ENCODE assay signal across 9 cellular contexts in genomic region chr6:142551145-142551811, GRCh38.
DNase-seq lines count a peak whose midpoint lies in the region; ATAC-seq and TF ChIP-seq lines count a peak whose summit lies in the region.
"Had no signal": no experiment of that assay in that cellular context is flagged by ENCODE, and none has a peak within 500 bp of the region (broad histone marks: within the 10 kb centered on the region; RNA-seq: fewer than 3 reads in every experiment).

No MANE protein-coding gene starts in this region.

- no peak overlapping the region for H3K18ac ChIP-seq in IMR-90 (ENCODE audit: low read depth, low read length)

- H3K56ac ChIP-seq in IMR-90 (ENCODE audit: extremely low read depth, insufficient read depth, low read length) = no peak overlapping the region

- H3K36me3 Mint-ChIP-seq in activated CD4-positive, alpha-beta T cell treated with anti-CD3 and anti-CD28 coated beads, Interleukin-2, amount 10 ng/mL, durations not matched to agents 7 days and 5 days (ENCODE audit: low read depth) = peaks cover 5% of the 10 kb centered on the region
- no peaks in the 10 kb centered on the region for H3K36me3 Mint-ChIP-seq in endodermal cell (ENCODE audit: low read depth)

- no peak overlapping the region for H2AK5ac ChIP-seq in IMR-90 (ENCODE audit: low read depth, low read length)

- H3K27me3 Mint-ChIP-seq in activated CD4-positive, alpha-beta T cell treated with anti-CD3 and anti-CD28 coated beads, Interleukin-2, amount 10 ng/mL, durations not matched to agents 7 days and 5 days = peaks cover 2% of the 10 kb centered on the region
- H3K27me3 Mint-ChIP-seq in endodermal cell (ENCODE audit: insufficient read depth) = no peaks in the 10 kb centered on the region
- H3K27me3 Mint-ChIP-seq: stimulated activated naive CD8-positive, alpha-beta T cell treated with anti-CD3 and anti-CD28 coated beads, Interleukin-15, Interleukin-2, amounts not matched to agents 100 ng/mL and 50 ng/mL, for 24 hours had no signal

- CTCF ChIA-PET in IMR-90 (lab: Yijun Ruan, JAX) = interaction anchor here (0.6 kb wide), 2 partner anchors 84 to 332 kb away, joined by 3 read pairs; no protein-coding TSS in a partner anchor
- CTCF ChIA-PET in activated CD4-positive, alpha-beta T cell treated with anti-CD3 and anti-CD28 coated beads, Interleukin-2, amount 10 ng/mL, durations not matched to agents 7 days and 5 days (lab: Charles Lee) = no interaction called here

- H3K23ac ChIP-seq in IMR-90 (ENCODE audit: low read depth, low read length) = no peak overlapping the region

- H3K27me3 ChIP-seq in IMR-90 (ENCODE audit: control insufficient read depth, insufficient read depth, low read length) (peaks cover 35% of the 10 kb centered on the region), endodermal cell (ENCODE audit: control insufficient read depth, insufficient read depth, low read length, poor library complexity, severe bottlenecking) (no peaks in the 10 kb centered on the region), BE2C (peaks cover 7% of the 10 kb centered on the region)

- peak overlapping the region; percentile 26 for H2AFZ ChIP-seq in IMR-90 (replicated peaks; ENCODE audit: low read length, poor library complexity)

- WGBS in IMR-90 (ENCODE audit: extremely low coverage in 2 of 2, insufficient read length in 1 of 2), 2 experiments = 41% methylated on average over 4 of the region's 9 CpGs; no CpG with 5 or more reads in 1 of the 2 experiments
- 82 to 95% methylated on average over 8 to 9 of the region's 9 CpGs for WGBS in endodermal cell (ENCODE audit: insufficient coverage in 1 of 2, insufficient read length in 1 of 2), 2 experiments

- TF ChIP-seq CTCF in IMR-90 (conservative IDR thresholded peaks at IDR 0.05; ENCODE audit: low read depth, low read length) (no peak), endodermal cell (conservative IDR thresholded peaks at IDR 0.05) (no peak), BE2C (IDR thresholded peaks at IDR 0.05; ENCODE audit: low read depth, low read length) (no peak)

- H3K36me3 ChIP-seq in IMR-90 (ENCODE audit: control insufficient read depth, insufficient read depth, low read length) (no peaks in the 10 kb centered on the region), endodermal cell (ENCODE audit: control insufficient read depth, insufficient read depth, low read length) (no peaks in the 10 kb centered on the region), BE2C (no peaks in the 10 kb centered on the region)

- no peak overlapping the region for H3K4me2 ChIP-seq in IMR-90 (ENCODE audit: low read depth, low read length)

- H3K9me3 Mint-ChIP-seq in activated CD4-positive, alpha-beta T cell treated with anti-CD3 and anti-CD28 coated beads, Interleukin-2, amount 10 ng/mL, durations not matched to agents 7 days and 5 days = peaks cover 12% of the 10 kb centered on the region
- no peaks in the 10 kb centered on the region for H3K9me3 Mint-ChIP-seq in endodermal cell
- H3K9me3 Mint-ChIP-seq: stimulated activated naive CD8-positive, alpha-beta T cell treated with anti-CD3 and anti-CD28 coated beads, Interleukin-15, Interleukin-2, amounts not matched to agents 100 ng/mL and 50 ng/mL, for 24 hours had no signal

- intact Hi-C loops in IMR-90 (cut with micrococcal nuclease) = no loop called here

- peaks cover 32% of the 10 kb centered on the region for H3K4me1 Mint-ChIP-seq in activated CD4-positive, alpha-beta T cell treated with anti-CD3 and anti-CD28 coated beads, Interleukin-2, amount 10 ng/mL, durations not matched to agents 7 days and 5 days
- peaks cover under 1% of the 10 kb centered on the region for H3K4me1 Mint-ChIP-seq in endodermal cell

- no peak overlapping the region for H4K91ac ChIP-seq in IMR-90 (ENCODE audit: insufficient read depth, low read depth, low read length)

- H3K9me1 ChIP-seq in IMR-90 (ENCODE audit: insufficient read depth, low read length) = no peaks in the 10 kb centered on the region

- no peak overlapping the region for H3K14ac ChIP-seq in IMR-90 (replicated peaks; ENCODE audit: low read depth, low read length)

- BruUV-seq in IMR-90 (replicated peaks; lab: Mats Ljungman, UMichigan) = no TSS peak

- H4K5ac ChIP-seq in IMR-90 (ENCODE audit: low read depth, low read length) = no peak overlapping the region

- H3K4me3 ChIP-seq in IMR-90 (ENCODE audit: insufficient read depth, low read depth, low read length) (no peak overlapping the region), endodermal cell (ENCODE audit: low read length) (no peak overlapping the region), BE2C (ENCODE audit: low read depth, low read length) (no peak overlapping the region)

- no peak for TF ChIP-seq POLR2A in IMR-90 (IDR thresholded peaks at IDR 0.05; ENCODE audit: low read depth, low read length)

- no peak overlapping the region for H3K4ac ChIP-seq in IMR-90 (ENCODE audit: low read depth, low read length)

- no peak overlapping the region for H2BK5ac ChIP-seq in IMR-90 (ENCODE audit: low read depth, low read length, poor library complexity, severe bottlenecking)

- dilution Hi-C loops in IMR-90 (cut with HindIII; ENCODE audit: low sequenced_read_pairs, unreplicated experiment) = no loop called here

- H4K20me1 ChIP-seq in IMR-90 (ENCODE audit: insufficient read depth, low read length) = no peaks in the 10 kb centered on the region

- H3K27ac Mint-ChIP-seq in activated CD4-positive, alpha-beta T cell treated with anti-CD3 and anti-CD28 coated beads, Interleukin-2, amount 10 ng/mL, durations not matched to agents 7 days and 5 days = peak overlapping the region; percentile 57
- no peak overlapping the region for H3K27ac Mint-ChIP-seq in endodermal cell
- H3K27ac Mint-ChIP-seq: stimulated activated naive CD8-positive, alpha-beta T cell treated with anti-CD3 and anti-CD28 coated beads, Interleukin-15, Interleukin-2, amounts not matched to agents 100 ng/mL and 50 ng/mL, for 24 hours had no signal

- H3K9me3 ChIP-seq in IMR-90 (ENCODE audit: control insufficient read depth, insufficient read depth, low read length) (no peaks in the 10 kb centered on the region), endodermal cell (ENCODE audit: control insufficient read depth, low read length) (no peaks in the 10 kb centered on the region), BE2C (no peaks in the 10 kb centered on the region)

- no peak overlapping the region for H2BK15ac ChIP-seq in IMR-90 (ENCODE audit: low read depth, low read length)

- in situ Hi-C loops in IMR-90 (cut with MboI; ENCODE audit: low sequenced_read_pairs) = no loop called here

- no peaks in the 10 kb centered on the region for H3K79me1 ChIP-seq in IMR-90 (ENCODE audit: low read depth in 1 of 2, low read length in 2 of 2)

- no peak overlapping the region for H2BK20ac ChIP-seq in IMR-90 (ENCODE audit: low read depth, low read length)

- peak; percentile 64 for ATAC-seq in IMR-90 (ENCODE audit: low read depth)
- ATAC-seq in HG03565 (IDR thresholded peaks at IDR 0.05; ENCODE audit: unreplicated experiment) = no peak

- H3K4me3 Mint-ChIP-seq in activated CD4-positive, alpha-beta T cell treated with anti-CD3 and anti-CD28 coated beads, Interleukin-2, amount 10 ng/mL, durations not matched to agents 7 days and 5 days = peak overlapping the region; percentile 33
- no peak overlapping the region for H3K4me3 Mint-ChIP-seq in endodermal cell
- H3K4me3 Mint-ChIP-seq: stimulated activated naive CD8-positive, alpha-beta T cell treated with anti-CD3 and anti-CD28 coated beads, Interleukin-15, Interleukin-2, amounts not matched to agents 100 ng/mL and 50 ng/mL, for 24 hours had no signal

- no peak for TF ChIP-seq RAD21 in IMR-90 (IDR thresholded peaks at IDR 0.05; ENCODE audit: low read length)

- H3K4me1 ChIP-seq in IMR-90 (ENCODE audit: control insufficient read depth, insufficient read depth, low read length) (no peaks in the 10 kb centered on the region), endodermal cell (ENCODE audit: control insufficient read depth, insufficient read depth, low read length) (no peaks in the 10 kb centered on the region), BE2C (no peaks in the 10 kb centered on the region)

- H3K9ac ChIP-seq in IMR-90 (ENCODE audit: low read depth, low read length) (no peak overlapping the region), endodermal cell (ENCODE audit: extremely low read depth, low read length, poor library complexity, severe bottlenecking) (no peak overlapping the region)

- H2BK120ac ChIP-seq in IMR-90 (ENCODE audit: low read depth, low read length) = no peak overlapping the region

- H4K8ac ChIP-seq in IMR-90 (ENCODE audit: low read depth in 2 of 2, low read length in 2 of 2) = no peak overlapping the region

- no peak overlapping the region for H3K27ac ChIP-seq in IMR-90 (ENCODE audit: insufficient read depth, low read length)
- H3K27ac ChIP-seq in endodermal cell (ENCODE audit: low read depth, low read length) = no peak overlapping the region

- POLR2A ChIA-PET in IMR-90 (lab: Charles Lee; ENCODE audit: unreplicated experiment) = no interaction called here
- POLR2A ChIA-PET in activated CD4-positive, alpha-beta T cell treated with anti-CD3 and anti-CD28 coated beads, Interleukin-2, amount 10 ng/mL, durations not matched to agents 7 days and 5 days (lab: Charles Lee) = no interaction called here

- peak overlapping the region; percentile 21 for H2AK9ac ChIP-seq in IMR-90 (replicated peaks; ENCODE audit: low read depth, low read length, poor library complexity)

- DNase-seq in IMR-90 (no peak), endodermal cell (peak; percentile 61), cortex of kidney (lab: John Stamatoyannopoulos, UW) (no peak), SHP77 treated with DMSO at 0.1 percent for 48 hours (lab: John Stamatoyannopoulos, UW) (no peak), BE2C (no peak)
- DNase-seq in activated CD4-positive, alpha-beta T cell treated with anti-CD3 and anti-CD28 coated beads, Interleukin-2, amount 10 ng/mL, durations not matched to agents 7 days and 5 days = peak; percentile 61
- peak; percentile 40 to 43 for DNase-seq in stimulated activated CD8-positive, alpha-beta memory T cell treated with anti-CD3 and anti-CD28 coated beads, Interleukin-15, amount 100 ng/mL, for 48 hours (ENCODE audit: low read depth in 2 of 2)

TF ChIP-seq in IMR-90, 13 proteins besides CTCF, POLR2A, EP300 and RAD21:
- no peak for TF ChIP-seq RFX5 (IDR thresholded peaks at IDR 0.05; ENCODE audit: low read depth, low read length)
- no peak for TF ChIP-seq CEBPB (IDR thresholded peaks at IDR 0.05; ENCODE audit: low read depth, low read length)
- no peak for TF ChIP-seq MAFK (IDR thresholded peaks at IDR 0.05; ENCODE audit: low read depth, low read length)
- TF ChIP-seq, protein P1, sequence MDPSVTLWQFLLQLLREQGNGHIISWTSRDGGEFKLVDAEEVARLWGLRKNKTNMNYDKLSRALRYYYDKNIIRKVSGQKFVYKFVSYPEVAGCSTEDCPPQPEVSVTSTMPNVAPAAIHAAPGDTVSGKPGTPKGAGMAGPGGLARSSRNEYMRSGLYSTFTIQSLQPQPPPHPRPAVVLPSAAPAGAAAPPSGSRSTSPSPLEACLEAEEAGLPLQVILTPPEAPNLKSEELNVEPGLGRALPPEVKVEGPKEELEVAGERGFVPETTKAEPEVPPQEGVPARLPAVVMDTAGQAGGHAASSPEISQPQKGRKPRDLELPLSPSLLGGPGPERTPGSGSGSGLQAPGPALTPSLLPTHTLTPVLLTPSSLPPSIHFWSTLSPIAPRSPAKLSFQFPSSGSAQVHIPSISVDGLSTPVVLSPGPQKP (IDR thresholded peaks at IDR 0.05; ENCODE audit: borderline replicate concordance, low read depth, low read length) = no peak
- TF ChIP-seq SMC3 (IDR thresholded peaks at IDR 0.05; ENCODE audit: low read depth, low read length) = no peak

Comparison
In these comparisons a context has a peak if more than half of its experiments do, and no peak if none do; other contexts are left out.
1. DNase-seq: peak in activated CD4-positive, alpha-beta T cell treated with anti-CD3 and anti-CD28 coated beads, Interleukin-2, amount 10 ng/mL, durations not matched to agents 7 days and 5 days (single experiment), endodermal cell (single experiment) and stimulated activated CD8-positive, alpha-beta memory T cell treated with anti-CD3 and anti-CD28 coated beads, Interleukin-15, amount 100 ng/mL, for 48 hours (2 of 2); none in IMR-90 (single experiment), cortex of kidney (single experiment), SHP77 treated with DMSO at 0.1 percent for 48 hours (single experiment) and BE2C (single experiment).